Comparison of ENCODE assay signal across 1 cellular context in the genomic region with DNA sequence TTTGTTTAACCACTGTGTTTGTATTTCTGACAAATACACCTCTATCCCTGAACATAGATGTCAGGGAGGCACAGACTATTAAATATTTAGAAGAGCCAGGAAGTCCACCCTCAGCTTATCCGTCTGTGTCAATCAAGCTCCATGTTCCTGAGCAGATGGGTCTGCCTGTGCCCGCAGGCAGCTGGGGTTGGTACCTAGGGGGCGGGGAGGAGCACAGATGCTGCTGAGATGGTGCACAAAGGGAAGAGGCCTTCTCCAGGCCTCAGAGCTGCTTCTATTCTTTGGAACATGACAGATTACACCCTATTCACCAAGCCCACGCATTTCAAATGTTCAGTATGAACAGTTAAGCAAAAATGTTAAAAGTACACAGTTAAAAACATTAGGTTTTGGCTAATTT.
TF ChIP-seq lines count a peak whose summit lies in the region.

No MANE protein-coding gene starts in this region.

TF ChIP-seq in H1, 55 proteins besides CTCF, POLR2A, EP300 and RAD21:
- TF ChIP-seq PHF8 (conservative IDR thresholded peaks at IDR 0.05; ENCODE audit: low read depth, low read length) (no peak), ASH2L (IDR thresholded peaks at IDR 0.05; ENCODE audit: low read length) (no peak), GABPA (IDR thresholded peaks at IDR 0.05; ENCODE audit: borderline replicate concordance, insufficient read depth, low read length) (no peak), NANOG (IDR thresholded peaks at IDR 0.05; ENCODE audit: insufficient read depth, low read depth, low read length, poor library complexity, severe bottlenecking) (no peak), TAF1 (IDR thresholded peaks at IDR 0.05; ENCODE audit: low read depth, low read length) (no peak), NRF1 (IDR thresholded peaks at IDR 0.05; ENCODE audit: low read depth, low read length) (no peak), E2F6 (IDR thresholded peaks at IDR 0.05) (no peak), CBX5 (IDR thresholded peaks at IDR 0.05; ENCODE audit: low read depth, low read length) (no peak), YY1 (IDR thresholded peaks at IDR 0.05; ENCODE audit: low read depth, low read length) (no peak), HDAC2 (IDR thresholded peaks at IDR 0.05; ENCODE audit: borderline replicate concordance in 1 of 2, low read depth in 2 of 2, low read length in 2 of 2) (no peak), RBBP5 (IDR thresholded peaks at IDR 0.05; ENCODE audit: borderline replicate concordance, low read depth, low read length) (no peak), MAFK (IDR thresholded peaks at IDR 0.05; ENCODE audit: low read depth, low read length) (no peak)
